Comparison of ENCODE assay signal across 16 cellular contexts in the genomic region with DNA sequence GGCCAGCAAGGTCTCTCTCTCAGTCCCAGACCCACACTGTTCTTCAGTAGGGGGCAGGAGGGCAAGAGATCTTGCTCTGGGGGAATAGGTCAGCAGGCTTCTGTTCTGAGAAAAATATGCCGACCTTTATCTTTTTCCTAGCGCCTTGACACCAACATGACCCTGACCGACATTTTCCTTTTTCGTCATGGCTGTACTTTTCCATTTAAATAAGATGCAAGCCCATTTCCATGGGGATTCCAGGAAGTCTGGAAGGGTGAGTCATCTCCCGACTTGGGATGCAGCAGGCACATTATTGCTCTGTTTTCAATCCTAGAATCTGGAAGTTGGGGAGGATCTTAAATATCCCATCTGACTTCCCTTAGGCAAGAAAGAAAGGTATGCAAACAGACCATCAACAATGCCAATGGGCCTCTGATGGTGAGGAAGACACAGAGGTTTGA.
A peak's percentile ranks its signal among the peaks of the same experiment; 100 is the strongest.
DNase-seq lines count a peak whose midpoint lies in the region; ATAC-seq and TF ChIP-seq lines count a peak whose summit lies in the region.
"Had no signal": no experiment of that assay in that cellular context is flagged by ENCODE, and none has a peak within 500 bp of the region (broad histone marks: within the 10 kb centered on the region; RNA-seq: fewer than 3 reads in every experiment).

No MANE protein-coding gene starts in this region.

- CTCF ChIA-PET in Calu3 (lab: Charles Lee), result no interaction called here

- H3K4me3 Mint-ChIP-seq in Calu3 (ENCODE audit: low read depth, unreplicated experiment), result no peak overlapping the region
- no peak overlapping the region for H3K4me3 Mint-ChIP-seq in activated T-helper 17 cell treated with anti-CD3 and anti-CD28 coated beads, Interleukin-2, amount 50 U/mL, for 72 hours
- H3K4me3 Mint-ChIP-seq: natural killer cell treated with Interleukin-12 subunit alpha and Interleukin-12 subunit beta and Interleukin-15 and Interleukin-18, amount 100 ng/mL, for 72 hours had no signal

- intact Hi-C loops in Calu3 (cut with micrococcal nuclease; ENCODE audit: unreplicated experiment), result no loop called here

- in situ Hi-C loops in GM13977 (cut with MboI; ENCODE audit: low pct_unique_long_range_greater_than_20kb, low sequenced_read_pairs, unreplicated experiment), result no loop called here

- TF ChIP-seq CTCF in AG10803 (conservative IDR thresholded peaks at IDR 0.05; ENCODE audit: low read length) (0 out of 2 replicates have a peak, but pooled peaks have one; percentile 3), cardiac fibroblast (IDR thresholded peaks at IDR 0.05; ENCODE audit: low read depth, low read length) (no peak), Calu3 (IDR thresholded peaks at IDR 0.05; ENCODE audit: unreplicated experiment) (no peak), GM13977 (IDR thresholded peaks at IDR 0.05; ENCODE audit: extremely low read depth, insufficient read depth, missing control alignments) (no peak)

- no peak for ATAC-seq in activated T-helper 17 cell treated with anti-CD3 and anti-CD28 coated beads, Interleukin-2, amount 50 U/mL, for 72 hours (replicated peaks)
- ATAC-seq: natural killer cell treated with Interleukin-12 subunit alpha and Interleukin-12 subunit beta and Interleukin-15 and Interleukin-18, amount 100 ng/mL, for 72 hours had no signal

- H3K27ac ChIP-seq in HUES48 (ENCODE audit: low read depth, low read length), result peak overlapping the region; percentile 76
- H3K27ac ChIP-seq: BLaER1 treated with 17β-estradiol and CSF1 and Interleukin-3, amounts not matched to agents 10 nM and 100 nM had no signal

- H3K9me3 ChIP-seq in HUES48 (ENCODE audit: control insufficient read depth, insufficient read depth, low read length), result no peaks in the 10 kb centered on the region

- H3K4me1 Mint-ChIP-seq in Calu3 (ENCODE audit: low read depth, unreplicated experiment), result no peaks in the 10 kb centered on the region
- no peaks in the 10 kb centered on the region for H3K4me1 Mint-ChIP-seq in activated T-helper 17 cell treated with anti-CD3 and anti-CD28 coated beads, Interleukin-2, amount 50 U/mL, for 72 hours

- BruUV-seq in Calu3 (replicated peaks; lab: Mats Ljungman, UMichigan), result no TSS peak

- no peaks in the 10 kb centered on the region for H3K36me3 Mint-ChIP-seq in Calu3 (ENCODE audit: insufficient read depth, unreplicated experiment)
- no peaks in the 10 kb centered on the region for H3K36me3 Mint-ChIP-seq in activated T-helper 17 cell treated with anti-CD3 and anti-CD28 coated beads, Interleukin-2, amount 50 U/mL, for 72 hours (ENCODE audit: low read depth)
- H3K36me3 Mint-ChIP-seq: natural killer cell treated with Interleukin-12 subunit alpha and Interleukin-12 subunit beta and Interleukin-15 and Interleukin-18, amount 100 ng/mL, for 72 hours had no signal

- DNase-seq in AG10803 (ENCODE audit: low read depth), result peak; percentile 94
- DNase-seq in cardiac fibroblast (ENCODE audit: low read depth in 2 of 2), result peak; percentile 38 to 88
- DNase-seq in iPS-NIHi7 (ENCODE audit: extremely low spot score), result peak; percentile 69
- no peak for DNase-seq in Calu3
- DNase-seq in NCI-H2227 treated with DMSO at 0.1 percent for 48 hours (lab: John Stamatoyannopoulos, UW), result no peak
- DNase-seq in GM13977 (ENCODE audit: low spot score), result no peak
- DNase-seq: activated CD4-positive, CD25-positive, alpha-beta regulatory T cell treated with anti-CD3 and anti-CD28 coated beads, Interleukin-2, amount 50 U/mL, for 72 hours; activated T-cell treated with anti-CD3 and anti-CD28 coated beads, Interleukin-2, amount 50 U/mL, for 1 hour; GF-D8; NCI-H1048; NCI-H526; small intestine had no signal

- H3K27ac Mint-ChIP-seq in Calu3 (ENCODE audit: unreplicated experiment), result no peak overlapping the region
- H3K27ac Mint-ChIP-seq in activated T-helper 17 cell treated with anti-CD3 and anti-CD28 coated beads, Interleukin-2, amount 50 U/mL, for 72 hours, result no peak overlapping the region
- H3K27ac Mint-ChIP-seq: natural killer cell treated with Interleukin-12 subunit alpha and Interleukin-12 subunit beta and Interleukin-15 and Interleukin-18, amount 100 ng/mL, for 72 hours had no signal

- no peaks in the 10 kb centered on the region for H3K27me3 Mint-ChIP-seq in Calu3 (ENCODE audit: unreplicated experiment)
- no peaks in the 10 kb centered on the region for H3K27me3 Mint-ChIP-seq in activated T-helper 17 cell treated with anti-CD3 and anti-CD28 coated beads, Interleukin-2, amount 50 U/mL, for 72 hours
- H3K27me3 Mint-ChIP-seq: natural killer cell treated with Interleukin-12 subunit alpha and Interleukin-12 subunit beta and Interleukin-15 and Interleukin-18, amount 100 ng/mL, for 72 hours had no signal

- H3K9me3 Mint-ChIP-seq in Calu3 (ENCODE audit: low read depth, unreplicated experiment), result peaks cover 3% of the 10 kb centered on the region
- H3K9me3 Mint-ChIP-seq in activated T-helper 17 cell treated with anti-CD3 and anti-CD28 coated beads, Interleukin-2, amount 50 U/mL, for 72 hours, result peaks cover 5% of the 10 kb centered on the region

- H3K4me3 ChIP-seq in AG10803 (ENCODE audit: low read length) (no peak overlapping the region), HUES48 (ENCODE audit: low read depth, low read length) (no peak overlapping the region; the same call in 1 of the 2 replicates), cardiac fibroblast (replicated peaks in 1 of 2; ENCODE audit: low read depth in 2 of 2, low read length in 2 of 2) (no peak overlapping the region)
- H3K4me3 ChIP-seq: BLaER1 treated with 17β-estradiol and CSF1 and Interleukin-3, amounts not matched to agents 10 nM and 100 nM had no signal

- H3K9ac ChIP-seq in HUES48 (ENCODE audit: low read depth, low read length), result 0 out of 2 replicates have a peak overlapping the region, but pooled peaks have one; percentile 35
- H3K9ac ChIP-seq: BLaER1 treated with 17β-estradiol and CSF1 and Interleukin-3, amounts not matched to agents 10 nM and 100 nM had no signal

- H3K27me3 ChIP-seq in HUES48 (ENCODE audit: control insufficient read depth, insufficient read depth, low read length), result no peaks in the 10 kb centered on the region

- peaks cover 15% of the 10 kb centered on the region; the same call in 1 of the 2 replicates for H3K4me1 ChIP-seq in HUES48 (ENCODE audit: control insufficient read depth, insufficient read depth, low read length)

- no peaks in the 10 kb centered on the region for H3K36me3 ChIP-seq in HUES48 (ENCODE audit: control insufficient read depth, insufficient read depth, low read length)
- H3K36me3 ChIP-seq: BLaER1 treated with 17β-estradiol and CSF1 and Interleukin-3, amounts not matched to agents 10 nM and 100 nM had no signal

Comparison
In these comparisons a context has a peak if more than half of its experiments do, and no peak if none do; other contexts are left out.
1. DNase-seq: peak in AG10803 (single experiment), cardiac fibroblast (2 of 2) and iPS-NIHi7 (single experiment); none in Calu3 (single experiment), NCI-H2227 treated with DMSO at 0.1 percent for 48 hours (single experiment) and GM13977 (single experiment).